25 cellular contexts compared by ENCODE assay signal in genomic region chr3:195591852-195592251, GRCh38. TPM values are rescaled to one million over a fixed set of nuclear protein-coding genes. Genes with fewer than 3 reads are reported as not detected.
"Had no signal": no experiment of that assay in that cellular context is flagged by ENCODE, and none has a peak within 500 bp of the region (broad histone marks: within the 10 kb centered on the region; RNA-seq: fewer than 3 reads in every experiment).

No MANE protein-coding gene starts in this region.

- H3K27ac ChIP-seq: cardiac muscle cell, lower lobe of right lung, neural progenitor cell, transverse colon had no signal

- H3K27me3 ChIP-seq: cardiac muscle cell, neural progenitor cell, transverse colon, uterus had no signal

- DNase-seq: activated B cell treated with CpG ODN at 0.5 μM for 24 hours; activated CD4-positive, alpha-beta T cell treated with anti-CD3 and anti-CD28 coated beads for 36 hours; activated CD4-positive, alpha-beta T cell treated with anti-CD3 and anti-CD28 coated beads, Interleukin-2, amount 50 U/mL, for 4 hours; activated effector memory CD4-positive, alpha-beta T cell treated with Interleukin-2 at 50 U/mL for 16 hours; activated naive CD4-positive, alpha-beta T cell treated with anti-CD3 and anti-CD28 coated beads for 36 hours; activated naive CD8-positive, alpha-beta T cell treated with anti-CD3 and anti-CD28 coated beads, Interleukin-2, amount 10 ng/mL, durations not matched to agents 7 days and 5 days; activated T-cell treated with anti-CD3 and anti-CD28 coated beads, Interleukin-2, amount 50 U/mL, for 72 hours; amygdala; effector CD4-positive, alpha-beta T cell; heart right ventricle; islet precursor cell; left colon; lower lobe of right lung; naive thymus-derived CD8-positive, alpha-beta T cell; stimulated activated CD4-positive, alpha-beta T cell treated with anti-CD3 and anti-CD28 coated beads, Interleukin-12 subunit alpha, Interleukin-12 subunit beta, amount 100 ng/mL, for 4 hours; stimulated activated CD4-positive, alpha-beta T cell treated with anti-CD3 and anti-CD28 coated beads, Interleukin-4, amount 100 ng/mL, for 4 hours; substantia nigra; SW 1271; T-helper 17 cell; transverse colon; uterus had no signal

- H3K4me3 ChIP-seq: cardiac muscle cell, heart right ventricle, lower lobe of right lung, neural progenitor cell, transverse colon, uterus had no signal

- H3K36me3 ChIP-seq: cardiac muscle cell, heart right ventricle, lower lobe of right lung, neural progenitor cell, transverse colon, uterus had no signal

- H3K9me3 ChIP-seq: lower lobe of right lung, transverse colon, uterus had no signal

- ATAC-seq: activated CD4-positive, alpha-beta T cell treated with anti-CD3 and anti-CD28 coated beads for 36 hours; activated T-cell treated with anti-CD3 and anti-CD28 coated beads, Interleukin-2, amount 50 U/mL, for 72 hours; left colon; lower lobe of right lung; naive thymus-derived CD8-positive, alpha-beta T cell; T-helper 17 cell had no signal

- H3K4me1 ChIP-seq: neural progenitor cell, transverse colon, uterus had no signal

RNA-seq across cellular contexts. Expression of gene APOD, which starts 8.1 kb away (rescaled TPM):
- total RNA-seq: activated CD4-positive, alpha-beta T cell treated with anti-CD3 and anti-CD28 coated beads for 36 hours; activated CD8-positive, alpha-beta memory T cell treated with anti-CD3 and anti-CD28 coated beads for 36 hours; activated naive CD8-positive, alpha-beta T cell treated with anti-CD3 and anti-CD28 coated beads, Interleukin-2, amount 10 ng/mL, durations not matched to agents 7 days and 5 days; cardiac muscle cell; epithelial cell of proximal tubule; naive thymus-derived CD8-positive, alpha-beta T cell; T-helper 17 cell had no signal
